ENCODE assay signal across 2 cellular contexts in genomic region chr9:33801943-33802500, GRCh38. TPM values are rescaled to one million over a fixed set of nuclear protein-coding genes. Genes with fewer than 3 reads are reported as not detected.
"Had no signal": no experiment of that assay in that cellular context is flagged by ENCODE, and none has a peak within 500 bp of the region (broad histone marks: within the 10 kb centered on the region; RNA-seq: fewer than 3 reads in every experiment).

No MANE protein-coding gene starts in this region.

RNA-seq across cellular contexts. Expression of gene PRSS3, which starts 6.7 kb away (rescaled TPM):
- total RNA-seq: HepG2 had no signal
- polyA plus RNA-seq: HepG2, IgD-negative memory B cell had no signal
